In genomic region chr7:74650055-74650454, GRCh38 we compare ENCODE assay signal across 8 cellular contexts. TPM values are rescaled to one million over a fixed set of nuclear protein-coding genes. Genes with fewer than 3 reads are reported as not detected.
DNase-seq lines count a peak whose midpoint lies in the region; ATAC-seq, FAIRE-seq and TF ChIP-seq lines count a peak whose summit lies in the region.
"Not testable (repeated sequence)": the region's sequence is repeated elsewhere in the genome, so short reads cannot be mapped to it uniquely, and the experiment has no call there.

No MANE protein-coding gene starts in this region.

- H3K27ac ChIP-seq in AG04450 (ENCODE audit: low read depth, low read length); breast epithelium; kidney (ENCODE audit: low read depth in 2 of 2, low read length in 2 of 2): not testable (repeated sequence)

- not testable (repeated sequence) for H3K27me3 ChIP-seq in AG04450 (ENCODE audit: control insufficient read depth, insufficient read depth, low read length); breast epithelium

- DNase-seq in AG04450 (ENCODE audit: low read depth, low spot score); breast epithelium (ENCODE audit: low spot score in 2 of 2); kidney: not testable (repeated sequence)
- peak; percentile 63 for DNase-seq in NK-92 treated with Interleukin-12 subunit alpha and Interleukin-12 subunit beta, amount 100 ng/mL, for 24 hours (lab: John Stamatoyannopoulos, UW)
- DNase-seq in activated CD4-positive, alpha-beta T cell treated with anti-CD3 and anti-CD28 coated beads, Interleukin-2, amount 50 U/mL, for 1 hour: peak; percentile 73
- DNase-seq in stimulated activated CD4-positive, alpha-beta T cell treated with anti-CD3 and anti-CD28 coated beads, Interleukin-1b, Interleukin-23, amount 100 ng/mL, for 24 hours (ENCODE audit: low read depth in 4 of 4, low spot score in 1 of 4): peak; percentile 44 to 80 (median 61)

- not testable (repeated sequence) for H3K4me1 ChIP-seq in breast epithelium; kidney (ENCODE audit: control insufficient read depth in 1 of 2, insufficient read depth in 1 of 2, low read depth in 1 of 2, low read length in 2 of 2)

- peak; percentile 91 for ATAC-seq in GM19035 (IDR thresholded peaks at IDR 0.05; ENCODE audit: unreplicated experiment)
- peak; percentile 85 for ATAC-seq in HG02943 (IDR thresholded peaks at IDR 0.05; ENCODE audit: low read depth, unreplicated experiment)

- FAIRE-seq in kidney (lab: Jason Lieb, UNC): not testable (repeated sequence)

- H3K4me3 ChIP-seq in AG04450 (ENCODE audit: low read depth, low read length): peak overlapping the region; percentile 39
- peak overlapping the region in 2 of 3 donors; percentile 15 to 45 for H3K4me3 ChIP-seq in breast epithelium
- H3K4me3 ChIP-seq in kidney (ENCODE audit: low read length in 2 of 2): peak overlapping the region; percentile 58 to 60

- TF ChIP-seq CTCF in AG04450 (IDR thresholded peaks at IDR 0.05; ENCODE audit: low read depth, low read length); breast epithelium (IDR thresholded peaks at IDR 0.05); kidney (IDR thresholded peaks at IDR 0.05; ENCODE audit: borderline replicate concordance, extremely low read depth, insufficient read depth): not testable (repeated sequence)

- POLR2A ChIA-PET in AG04450 (lab: Yijun Ruan, JAX): not testable (repeated sequence)

- H3K36me3 ChIP-seq in breast epithelium; kidney (ENCODE audit: control insufficient read depth in 1 of 2, insufficient read depth in 2 of 2, low read length in 2 of 2): not testable (repeated sequence)

- intact Hi-C loops in breast epithelium (cut with DNase I; ENCODE audit: low total_unique reads); kidney (cut with DNase I): not testable (repeated sequence)

- CTCF ChIA-PET in AG04450 (lab: Charles Lee): not testable (repeated sequence)

- not testable (repeated sequence) for H3K9me3 ChIP-seq in AG04450 (ENCODE audit: control insufficient read depth, insufficient read depth, low read length); breast epithelium; kidney (ENCODE audit: control insufficient read depth in 1 of 2, low read length in 2 of 2)

- not testable (repeated sequence) for TF ChIP-seq POLR2A in breast epithelium (IDR thresholded peaks at IDR 0.05)

- H3K9ac ChIP-seq in kidney (ENCODE audit: low read length in 2 of 2): not testable (repeated sequence)

RNA-seq across cellular contexts. Expression of gene GTF2I, which starts 7.5 kb away (rescaled TPM):
- 91.2 and 115 TPM in 2 replicates for polyA plus RNA-seq in AG04450 (2011; rRNA removed)
- polyA minus RNA-seq in AG04450 (2011; rRNA and poly(A)+ RNA removed): 47.7 and 78.7 TPM in 2 replicates
- 100 to 1,000 TPM; 133 to 241 (median 184) TPM for total RNA-seq in breast epithelium
- total RNA-seq in kidney: 241 TPM
- 31.8 TPM for polyA plus RNA-seq in kidney (ENCODE audit: insufficient read depth, low read depth, low replicate concordance)
